ENCODE assay signal across 8 cellular contexts in the genomic region with DNA sequence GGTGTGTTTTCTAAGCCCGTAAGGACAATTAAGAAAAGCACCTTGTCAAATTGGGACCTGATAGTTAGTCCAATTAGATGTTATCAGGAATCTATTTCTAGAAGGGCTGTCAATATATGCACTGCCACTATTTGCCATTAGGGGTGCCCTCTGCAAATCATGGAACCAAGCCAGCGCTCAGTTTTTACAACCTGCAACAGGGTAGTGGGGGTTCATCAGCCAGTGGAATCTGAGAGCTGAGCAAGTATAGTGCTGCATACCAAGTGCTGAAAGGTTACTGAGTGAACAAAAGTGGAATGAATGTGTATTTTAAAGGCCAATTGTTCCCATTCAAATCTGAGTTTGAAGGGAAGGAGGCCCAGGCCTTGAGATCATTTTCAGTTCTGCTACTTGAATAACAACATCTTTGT. TPM values are rescaled to one million over a fixed set of nuclear protein-coding genes. Genes with fewer than 3 reads are reported as not detected.
DNase-seq lines count a peak whose midpoint lies in the region; ATAC-seq, FAIRE-seq and TF ChIP-seq lines count a peak whose summit lies in the region.

No MANE protein-coding gene starts in this region.

- H3K4me3 ChIP-seq in SK-N-SH (ENCODE audit: low read depth in 2 of 2, low read length in 1 of 2) (no peak overlapping the region), GM12878 (no peak overlapping the region), keratinocyte (ENCODE audit: control insufficient read depth in 2 of 3, extremely low read depth in 1 of 3, insufficient read depth in 2 of 3, low read depth in 1 of 3, low read length in 3 of 3) (peak overlapping the region in 1 of 3 experiments; percentile 33)

- FAIRE-seq in HTR-8/SVneo (lab: Jason Lieb, UNC): peak; percentile 80
- peak; percentile 83 for FAIRE-seq in GM12878 (lab: Jason Lieb, UNC)
- FAIRE-seq in keratinocyte (lab: Jason Lieb, UNC): no peak

- TF ChIP-seq RAD21 in SK-N-SH (IDR thresholded peaks at IDR 0.05; ENCODE audit: low read length): peak; percentile 60
- peak; percentile 45 for TF ChIP-seq RAD21 in GM12878 (IDR thresholded peaks at IDR 0.05; ENCODE audit: insufficient read depth, low read depth, low read length)

- in situ Hi-C loops in GM12878 (cut with MboI): no loop called here

- TF ChIP-seq CTCF in SK-N-SH (IDR thresholded peaks at IDR 0.05) (peak; percentile 84), GM12878 (IDR thresholded peaks at IDR 0.05 in 2 of 3, conservative IDR thresholded peaks at IDR 0.05 in 1 of 3; ENCODE audit: control insufficient read depth in 2 of 3, extremely low read depth in 1 of 3, insufficient read depth in 1 of 3, low read depth in 3 of 3, low read length in 3 of 3) (peak; percentile 63 to 80 (median 72)), keratinocyte (optimal IDR thresholded peaks at IDR 0.05 in 1 of 3, IDR thresholded peaks at IDR 0.05 in 1 of 3, conservative IDR thresholded peaks at IDR 0.05 in 1 of 3; ENCODE audit: extremely low read depth in 1 of 3, insufficient read depth in 2 of 3, low read length in 3 of 3) (peak; percentile 62 to 93 (median 67))

- peaks cover 0 to 10% of the 10 kb centered on the region in 2 experiments; a peak in 2 of 4 replicates for H3K4me1 ChIP-seq in SK-N-SH (ENCODE audit: control insufficient read depth in 1 of 2, insufficient read depth in 2 of 2, low read depth in 1 of 2, low read length in 1 of 2)
- peaks cover 5% of the 10 kb centered on the region for H3K4me1 ChIP-seq in GM12878 (ENCODE audit: control insufficient read depth, insufficient read depth, low read length)
- peaks cover 17% of the 10 kb centered on the region for H3K4me1 ChIP-seq in keratinocyte (ENCODE audit: control insufficient read depth, extremely low read depth, insufficient read depth, low read length)

- peak; percentile 97 for ATAC-seq in GM12878
- no peak for ATAC-seq in GM21786 (IDR thresholded peaks at IDR 0.05; ENCODE audit: unreplicated experiment)

- 81% methylated on average over 2 of the region's 2 CpGs for WGBS in SK-N-SH (ENCODE audit: low lambda C conversion rate)
- WGBS in GM12878 (ENCODE audit: insufficient coverage, insufficient replicate concordance, low lambda C conversion rate, missing lambda C conversion rate): 19% methylated on average over 2 of the region's 2 CpGs

- RAD21 ChIA-PET in GM12878 (lab: Charles Lee; ENCODE audit: unreplicated experiment): interaction anchor here (0.9 to 2.2 kb wide), 3 partner anchors 11 to 464 kb away, joined by 3 to 4 read pairs (median 4); partner anchors contain the start of genes PRR11 and SKA2

- H3K79me2 ChIP-seq in SK-N-SH (ENCODE audit: insufficient read depth): peaks cover 94% of the 10 kb centered on the region
- H3K79me2 ChIP-seq in GM12878 (ENCODE audit: control insufficient read depth, insufficient read depth, low read length): peaks cover 55% of the 10 kb centered on the region
- peaks cover 72% of the 10 kb centered on the region for H3K79me2 ChIP-seq in keratinocyte (ENCODE audit: control insufficient read depth, insufficient read depth, low read length)

- peak overlapping the region; percentile 21; the same call in 1 of the 2 replicates for H3K4me2 ChIP-seq in SK-N-SH
- peak overlapping the region; percentile 36 for H3K4me2 ChIP-seq in GM12878 (ENCODE audit: control insufficient read depth, insufficient read depth)
- H3K4me2 ChIP-seq in keratinocyte (ENCODE audit: control insufficient read depth, extremely low read depth, insufficient read depth, low read depth, low read length): peak overlapping the region; percentile 61

- BruUV-seq in GM12878 (replicated peaks; lab: Mats Ljungman, UMichigan): no TSS peak

- H3K9ac ChIP-seq in SK-N-SH (no peak overlapping the region), GM12878 (ENCODE audit: control insufficient read depth, insufficient read depth, low read length) (no peak overlapping the region), keratinocyte (ENCODE audit: control insufficient read depth, extremely low read depth, insufficient read depth, low read length) (no peak overlapping the region)

- intact Hi-C loops in GM12878 (cut with micrococcal nuclease; ENCODE audit: unreplicated experiment): no loop called here

- CTCF ChIA-PET in SK-N-SH (lab: Yijun Ruan, JAX): interaction anchor here (0.6 to 2.9 kb wide), 11 partner anchors 8 to 79 kb away, joined by 3 to 10 read pairs (median 4); partner anchors contain the start of genes GDPD1, PRR11, SKA2 and SMG8
- CTCF ChIA-PET in GM12878 (lab: Yijun Ruan, JAX): interaction anchor here (0.7 to 3.6 kb wide), 6 partner anchors 8 to 778 kb away, joined by 3 to 15 read pairs (median 4); no protein-coding TSS in a partner anchor

- H2AFZ ChIP-seq in SK-N-SH (ENCODE audit: low read depth) (peak overlapping the region; percentile 24; the same call in 1 of the 2 replicates), GM12878 (ENCODE audit: control insufficient read depth, low read depth, low read length) (peak overlapping the region; percentile 86), keratinocyte (ENCODE audit: control insufficient read depth, low read length) (peak overlapping the region; percentile 64)

- H3K9me2 ChIP-seq in SK-N-SH: no peaks in the 10 kb centered on the region

- H3K27ac ChIP-seq in SK-N-SH (ENCODE audit: low read depth in 2 of 2, low read length in 1 of 2) (peak overlapping the region; percentile 14 to 34; a peak in 3 of 4 replicates), GM12878 (ENCODE audit: control insufficient read depth, insufficient read depth) (peak overlapping the region; percentile 51), keratinocyte (ENCODE audit: control insufficient read depth, insufficient read depth, low read length) (no peak overlapping the region)

- no peaks in the 10 kb centered on the region for H3K9me3 ChIP-seq in SK-N-SH
- H3K9me3 ChIP-seq in GM12878 (replicated peaks; ENCODE audit: control insufficient read depth, insufficient read depth, low read length): no peaks in the 10 kb centered on the region
- no peaks in the 10 kb centered on the region for H3K9me3 ChIP-seq in keratinocyte (ENCODE audit: control insufficient read depth, low read depth, low read length)

- H3K36me3 ChIP-seq in SK-N-SH (replicated peaks in 1 of 2; ENCODE audit: control insufficient read depth in 1 of 2, insufficient read depth in 2 of 2, low read length in 1 of 2) (peaks cover 0 to 13% of the 10 kb centered on the region in 2 experiments), GM12878 (ENCODE audit: control insufficient read depth in 2 of 2, insufficient read depth in 2 of 2, low read length in 1 of 2) (peaks cover 1 to 7% of the 10 kb centered on the region in 2 experiments; a peak in 1 of 4 replicates), keratinocyte (ENCODE audit: control insufficient read depth in 2 of 2, extremely low read depth in 1 of 2, insufficient read depth in 2 of 2, low read length in 2 of 2) (no peaks in the 10 kb centered on the region)

- DNase-seq in SKM-1 treated with dmso at 0.1 percent for 144 hours (lab: John Stamatoyannopoulos, UW; ENCODE audit: unreplicated experiment) (peak; percentile 2), SKM-1 (lab: John Stamatoyannopoulos, UW; ENCODE audit: unreplicated experiment) (no peak), HTR-8/SVneo (ENCODE audit: insufficient read length, low spot score) (peak; percentile 76), SK-N-SH (peak; percentile 76), GM12878 (ENCODE audit: low read depth, low spot score) (peak; percentile 57), keratinocyte (ENCODE audit: low read depth, low spot score) (no peak)
- peak; percentile 23 for DNase-seq in stimulated activated naive CD4-positive, alpha-beta T cell treated with Interleukin-2 at 50 U/mL for 16 hours (lab: John Stamatoyannopoulos, UW)

- peaks cover 5% of the 10 kb centered on the region; the same call in 1 of the 2 replicates for H4K20me1 ChIP-seq in SK-N-SH (ENCODE audit: insufficient read depth)
- no peaks in the 10 kb centered on the region for H4K20me1 ChIP-seq in GM12878 (ENCODE audit: control insufficient read depth, insufficient read depth)
- H4K20me1 ChIP-seq in keratinocyte (ENCODE audit: control insufficient read depth, extremely low read depth, insufficient read depth, low read length): no peaks in the 10 kb centered on the region

- POLR2A ChIA-PET in SK-N-SH (lab: Yijun Ruan, JAX): no interaction called here
- POLR2A ChIA-PET in GM12878 (lab: Charles Lee): interaction anchor here (1.0 to 1.3 kb wide), 2 partner anchors 11 to 16 kb away, joined by 3 to 6 read pairs; partner anchors contain the start of genes PRR11 and SKA2

- SMC1A ChIA-PET in GM12878 (lab: Charles Lee; ENCODE audit: uncharacterized antibody, unreplicated experiment): interaction anchor here (0.8 to 1.6 kb wide), 8 partner anchors 9 to 145 kb away, joined by 3 to 7 read pairs (median 4); partner anchors contain the start of gene SKA2

- H3K27me3 ChIP-seq in SK-N-SH (ENCODE audit: insufficient read depth) (no peaks in the 10 kb centered on the region), GM12878 (replicated peaks in 1 of 2; ENCODE audit: control insufficient read depth in 2 of 2, insufficient read depth in 2 of 2, low read length in 1 of 2) (no peaks in the 10 kb centered on the region), keratinocyte (ENCODE audit: control insufficient read depth, extremely low read depth, insufficient read depth, low read length) (no peaks in the 10 kb centered on the region)

- no peaks in the 10 kb centered on the region for H3K9me1 ChIP-seq in keratinocyte (ENCODE audit: control insufficient read depth, extremely low read depth, insufficient read depth, low read length)

- no peak for TF ChIP-seq POLR2A in GM12878 (IDR thresholded peaks at IDR 0.05; ENCODE audit: low read depth, low read length)

- dilution Hi-C loops in keratinocyte (cut with MboI; ENCODE audit: extremely low pct_ligation_motif_present, low sequenced_read_pairs): no loop called here

- TF ChIP-seq EP300 in SK-N-SH (IDR thresholded peaks at IDR 0.05; ENCODE audit: borderline replicate concordance in 1 of 2, low read depth in 1 of 2, low read length in 1 of 2): no peak
- TF ChIP-seq EP300 in GM12878 (IDR thresholded peaks at IDR 0.05; ENCODE audit: borderline replicate concordance in 1 of 2, control insufficient read depth in 1 of 2, low read depth in 2 of 2, low read length in 2 of 2): no peak

- peaks cover 10% of the 10 kb centered on the region for H3F3A ChIP-seq in SK-N-SH (replicated peaks; ENCODE audit: insufficient read depth)

RNA-seq across cellular contexts. Expression of gene PRR11, which starts 10.4 kb away (rescaled TPM):
- polyA plus RNA-seq in SK-N-SH (2012; rRNA removed) (25.8 and 28.4 TPM in 2 replicates), GM12878 (2011; rRNA removed) (78.3 and 95.1 TPM in 2 replicates), GM12878 (2014; fragmentation: Illumina TruSeq; extraction: Trizol) (97.0 and 99.8 TPM in 2 replicates), GM12878 (2014; fragmentation: Nextera tagmentation; extraction: Ambion mirVana) (10 to 100 TPM; 32.6 to 49.8 TPM), GM12878 (2014; rRNA removed) (46.8 and 49.7 TPM in 2 replicates), GM12878 (2016; fragmentation: Nextera tagmentation; extraction: Ambion mirVana) (10 to 100 TPM; 39.8 to 46.2 TPM), keratinocyte (15.2 to 48.6 TPM (median 40.1 TPM) in 3 replicates)
- polyA plus RNA-seq in SK-N-SH (2012; cell fraction: cytosol; rRNA removed): 27.2 and 29.5 TPM in 2 replicates
- polyA plus RNA-seq in SK-N-SH (2012; cell fraction: nucleus; rRNA removed): 4.8 and 6.3 TPM in 2 replicates
- 9.7 and 11.0 TPM in 2 replicates for total RNA-seq in GM12878 (2013; cell fraction: nucleolus; rRNA removed)
- total RNA-seq in GM12878 (2014; rRNA removed) (20.8 and 21.2 TPM in 2 replicates), GM12878 (2014; rRNA removed; fragmentation: Illumina TruSeq; extraction: Trizol) (73.9 and 74.4 TPM in 2 replicates), GM12878 (2021) (51.3 and 54.0 TPM in 2 replicates)
- 18.2 TPM for polyA plus RNA-seq in GM12878 (2011; ENCODE audit: low read depth)
- 60.4 and 69.0 TPM in 2 replicates for polyA plus RNA-seq in GM12878 (2011; cell fraction: cytosol; rRNA removed)
- 7.3 and 15.0 TPM in 2 replicates for polyA plus RNA-seq in GM12878 (2011; cell fraction: nucleus; rRNA removed)
- polyA plus RNA-seq in GM12878 (2012): 35.8 and 40.1 TPM in 2 replicates
- 95.1 and 98.6 TPM in 2 replicates for polyA minus RNA-seq in GM12878 (2011; rRNA and poly(A)+ RNA removed)
- 39.4 and 48.4 TPM in 2 replicates for polyA minus RNA-seq in GM12878 (2011; cell fraction: cytosol; rRNA and poly(A)+ RNA removed)
- polyA minus RNA-seq in GM12878 (2011; cell fraction: nucleus; rRNA and poly(A)+ RNA removed): 5.8 and 8.9 TPM in 2 replicates
- 1.7 TPM for polyA plus RNA-seq in keratinocyte (2011; ENCODE audit: low read depth)
- 17.3 and 22.3 TPM in 2 replicates for polyA plus RNA-seq in keratinocyte (2011; cell fraction: cytosol; rRNA removed)
- polyA plus RNA-seq in keratinocyte (2011; cell fraction: nucleus; rRNA removed): 8.6 and 10.0 TPM in 2 replicates
- 0.63 and 44.4 TPM in 2 replicates for polyA plus RNA-seq in keratinocyte (2012; ENCODE audit: low replicate concordance)
- polyA minus RNA-seq in keratinocyte: 17.8 to 38.3 TPM (median 26.6 TPM) in 3 replicates
- polyA minus RNA-seq in keratinocyte (2011; cell fraction: cytosol; rRNA and poly(A)+ RNA removed): 11.5 TPM
- polyA minus RNA-seq in keratinocyte (2011; cell fraction: nucleus; rRNA and poly(A)+ RNA removed): 5.2 and 6.7 TPM in 2 replicates

RNA-seq across cellular contexts. Expression of gene SKA2, which starts 11.0 kb away (rescaled TPM):
- polyA plus RNA-seq in SK-N-SH (2012; rRNA removed): 12.8 and 14.4 TPM in 2 replicates
- 22.5 and 31.0 TPM in 2 replicates for polyA plus RNA-seq in SK-N-SH (2012; cell fraction: cytosol; rRNA removed)
- polyA plus RNA-seq in SK-N-SH (2012; cell fraction: nucleus; rRNA removed): 1.7 and 2.4 TPM in 2 replicates
- 9.8 and 11.1 TPM in 2 replicates for total RNA-seq in GM12878 (2013; cell fraction: nucleolus; rRNA removed)
- 57.8 and 59.5 TPM in 2 replicates for total RNA-seq in GM12878 (2014; rRNA removed)
- total RNA-seq in GM12878 (2014; rRNA removed; fragmentation: Illumina TruSeq; extraction: Trizol): 123 and 131 TPM in 2 replicates
- total RNA-seq in GM12878 (2021): 65.9 and 66.8 TPM in 2 replicates
- polyA plus RNA-seq in GM12878 (2011; ENCODE audit: low read depth): 63.5 TPM
- 40.3 and 72.1 TPM in 2 replicates for polyA plus RNA-seq in GM12878 (2011; rRNA removed)
- polyA plus RNA-seq in GM12878 (2011; cell fraction: cytosol; rRNA removed): 14.0 and 17.8 TPM in 2 replicates
- 8.0 and 8.6 TPM in 2 replicates for polyA plus RNA-seq in GM12878 (2011; cell fraction: nucleus; rRNA removed)
- polyA plus RNA-seq in GM12878 (2012): 56.2 and 87.0 TPM in 2 replicates
- 137 and 168 TPM in 2 replicates for polyA plus RNA-seq in GM12878 (2014; fragmentation: Illumina TruSeq; extraction: Trizol)
- 100 to 1,000 TPM; 110 to 114 TPM for polyA plus RNA-seq in GM12878 (2014; fragmentation: Nextera tagmentation; extraction: Ambion mirVana)
- polyA plus RNA-seq in GM12878 (2014; rRNA removed): 71.4 and 82.5 TPM in 2 replicates
- 100 to 1,000 TPM; 124 to 133 TPM for polyA plus RNA-seq in GM12878 (2016; fragmentation: Nextera tagmentation; extraction: Ambion mirVana)
- 14.1 and 15.5 TPM in 2 replicates for polyA minus RNA-seq in GM12878 (2011; rRNA and poly(A)+ RNA removed)
- polyA minus RNA-seq in GM12878 (2011; cell fraction: cytosol; rRNA and poly(A)+ RNA removed): 9.5 and 12.6 TPM in 2 replicates
- polyA minus RNA-seq in GM12878 (2011; cell fraction: nucleus; rRNA and poly(A)+ RNA removed): 6.2 and 18.9 TPM in 2 replicates
- 18.4 to 52.8 TPM (median 37.1 TPM) in 3 replicates for polyA plus RNA-seq in keratinocyte
- 33.5 TPM for polyA plus RNA-seq in keratinocyte (2011; ENCODE audit: low read depth)
- polyA plus RNA-seq in keratinocyte (2011; cell fraction: cytosol; rRNA removed): 28.7 and 39.2 TPM in 2 replicates
- 7.6 and 10.1 TPM in 2 replicates for polyA plus RNA-seq in keratinocyte (2011; cell fraction: nucleus; rRNA removed)
- polyA plus RNA-seq in keratinocyte (2012; ENCODE audit: low replicate concordance): 21.1 and 87.4 TPM in 2 replicates
- 7.3 to 23.7 TPM (median 7.8 TPM) in 3 replicates for polyA minus RNA-seq in keratinocyte
- 8.4 TPM for polyA minus RNA-seq in keratinocyte (2011; cell fraction: cytosol; rRNA and poly(A)+ RNA removed)
- polyA minus RNA-seq in keratinocyte (2011; cell fraction: nucleus; rRNA and poly(A)+ RNA removed): 2.1 and 7.4 TPM in 2 replicates

RNA-seq across cellular contexts. Expression of gene SMG8, which starts 43.9 kb away (rescaled TPM):
- polyA plus RNA-seq in SK-N-SH (2012; rRNA removed) (11.2 and 15.8 TPM in 2 replicates), GM12878 (2011; rRNA removed) (15.6 and 16.9 TPM in 2 replicates), GM12878 (2014; fragmentation: Illumina TruSeq; extraction: Trizol) (15.6 and 18.9 TPM in 2 replicates), GM12878 (2014; fragmentation: Nextera tagmentation; extraction: Ambion mirVana) (1 to 10 TPM; 2.8 to 3.8 TPM), GM12878 (2014; rRNA removed) (10.3 and 11.1 TPM in 2 replicates), GM12878 (2016; fragmentation: Nextera tagmentation; extraction: Ambion mirVana) (10 to 100 TPM; 15.8 to 16.8 TPM), keratinocyte (15.9 to 20.5 TPM (median 18.1 TPM) in 3 replicates)
- 10.5 and 14.4 TPM in 2 replicates for polyA plus RNA-seq in SK-N-SH (2012; cell fraction: cytosol; rRNA removed)
- 5.9 and 10.6 TPM in 2 replicates for polyA plus RNA-seq in SK-N-SH (2012; cell fraction: nucleus; rRNA removed)
- 26.1 and 28.2 TPM in 2 replicates for total RNA-seq in GM12878 (2013; cell fraction: nucleolus; rRNA removed)
- total RNA-seq in GM12878 (2014; rRNA removed) (17.5 and 20.0 TPM in 2 replicates), GM12878 (2014; rRNA removed; fragmentation: Illumina TruSeq; extraction: Trizol) (17.3 and 17.7 TPM in 2 replicates), GM12878 (2021) (13.6 and 14.6 TPM in 2 replicates)
- polyA plus RNA-seq in GM12878 (2011; ENCODE audit: low read depth): 7.7 TPM
- polyA plus RNA-seq in GM12878 (2011; cell fraction: cytosol; rRNA removed): 12.3 and 12.9 TPM in 2 replicates
- polyA plus RNA-seq in GM12878 (2011; cell fraction: nucleus; rRNA removed): 10.8 and 11.1 TPM in 2 replicates
- 8.3 and 10.5 TPM in 2 replicates for polyA plus RNA-seq in GM12878 (2012)
- 18.4 and 24.5 TPM in 2 replicates for polyA minus RNA-seq in GM12878 (2011; rRNA and poly(A)+ RNA removed)
- 5.6 and 6.1 TPM in 2 replicates for polyA minus RNA-seq in GM12878 (2011; cell fraction: cytosol; rRNA and poly(A)+ RNA removed)
- 17.4 and 19.6 TPM in 2 replicates for polyA minus RNA-seq in GM12878 (2011; cell fraction: nucleus; rRNA and poly(A)+ RNA removed)
- 15.0 TPM for polyA plus RNA-seq in keratinocyte (2011; ENCODE audit: low read depth)
- polyA plus RNA-seq in keratinocyte (2011; cell fraction: cytosol; rRNA removed): 5.6 and 10.4 TPM in 2 replicates
- 26.5 and 29.8 TPM in 2 replicates for polyA plus RNA-seq in keratinocyte (2011; cell fraction: nucleus; rRNA removed)
- polyA plus RNA-seq in keratinocyte (2012; ENCODE audit: low replicate concordance): 12.4 and 13.9 TPM in 2 replicates
- polyA minus RNA-seq in keratinocyte: 13.7 to 24.9 TPM (median 19.9 TPM) in 3 replicates
- polyA minus RNA-seq in keratinocyte (2011; cell fraction: cytosol; rRNA and poly(A)+ RNA removed): 8.2 TPM
- 24.4 and 33.7 TPM in 2 replicates for polyA minus RNA-seq in keratinocyte (2011; cell fraction: nucleus; rRNA and poly(A)+ RNA removed)

RNA-seq across cellular contexts. Expression of gene GDPD1, which starts 54.4 kb away (rescaled TPM):
- polyA plus RNA-seq in SK-N-SH (2012; rRNA removed): 1.5 and 2.1 TPM in 2 replicates
- polyA plus RNA-seq in SK-N-SH (2012; cell fraction: cytosol; rRNA removed): 1.9 and 2.3 TPM in 2 replicates
- 1.2 and 3.3 TPM in 2 replicates for polyA plus RNA-seq in SK-N-SH (2012; cell fraction: nucleus; rRNA removed)
- total RNA-seq in GM12878 (2013; cell fraction: nucleolus; rRNA removed): 9.9 and 11.4 TPM in 2 replicates
- 0.56 and 0.65 TPM in 2 replicates for total RNA-seq in GM12878 (2014; rRNA removed)
- 0.81 and 1.3 TPM in 2 replicates for total RNA-seq in GM12878 (2014; rRNA removed; fragmentation: Illumina TruSeq; extraction: Trizol)
- total RNA-seq in GM12878 (2021): 0.64 and 0.74 TPM in 2 replicates
- polyA plus RNA-seq in GM12878 (2011; ENCODE audit: low read depth): 0.42 TPM
- polyA plus RNA-seq in GM12878 (2011; rRNA removed): 1.6 and 3.3 TPM in 2 replicates
- 0.43 and 0.63 TPM in 2 replicates for polyA plus RNA-seq in GM12878 (2011; cell fraction: cytosol; rRNA removed)
- polyA plus RNA-seq in GM12878 (2011; cell fraction: nucleus; rRNA removed): 0.94 and 0.97 TPM in 2 replicates
- polyA plus RNA-seq in GM12878 (2012): 0.58 TPM in 2 replicates
- polyA plus RNA-seq in GM12878 (2014; fragmentation: Illumina TruSeq; extraction: Trizol): 0.88 and 1.6 TPM in 2 replicates
- under 1 TPM; 0.18 to 0.40 TPM for polyA plus RNA-seq in GM12878 (2014; fragmentation: Nextera tagmentation; extraction: Ambion mirVana)
- polyA plus RNA-seq in GM12878 (2014; rRNA removed): 0.34 and 0.79 TPM in 2 replicates
- polyA plus RNA-seq in GM12878 (2016; fragmentation: Nextera tagmentation; extraction: Ambion mirVana): under 1 TPM; 0.54 to 0.64 TPM
- 1.0 and 1.8 TPM in 2 replicates for polyA minus RNA-seq in GM12878 (2011; rRNA and poly(A)+ RNA removed)
- 1.0 TPM in 1 of 2 replicates, not detected in the other for polyA minus RNA-seq in GM12878 (2011; cell fraction: cytosol; rRNA and poly(A)+ RNA removed)
- 0.97 and 2.7 TPM in 2 replicates for polyA minus RNA-seq in GM12878 (2011; cell fraction: nucleus; rRNA and poly(A)+ RNA removed)
- polyA plus RNA-seq in keratinocyte: 1.4 to 3.3 TPM (median 2.8 TPM) in 3 replicates
- polyA plus RNA-seq in keratinocyte (2011; ENCODE audit: low read depth): 0.91 TPM
- 0.82 and 2.3 TPM in 2 replicates for polyA plus RNA-seq in keratinocyte (2011; cell fraction: cytosol; rRNA removed)
- 4.2 and 4.8 TPM in 2 replicates for polyA plus RNA-seq in keratinocyte (2011; cell fraction: nucleus; rRNA removed)
- 1.5 and 3.6 TPM in 2 replicates for polyA plus RNA-seq in keratinocyte (2012; ENCODE audit: low replicate concordance)
- 1.3 to 3.3 TPM (median 1.3 TPM) in 3 replicates for polyA minus RNA-seq in keratinocyte
- not detected for polyA minus RNA-seq in keratinocyte (2011; cell fraction: cytosol; rRNA and poly(A)+ RNA removed)
- polyA minus RNA-seq in keratinocyte (2011; cell fraction: nucleus; rRNA and poly(A)+ RNA removed): 5.7 TPM in 2 replicates

RNA-seq across cellular contexts. Expression of gene TRIM37, which starts 59.3 kb away (rescaled TPM):
- polyA plus RNA-seq in SK-N-SH (2012; rRNA removed) (20.5 and 28.5 TPM in 2 replicates), GM12878 (2011; rRNA removed) (18.6 and 24.4 TPM in 2 replicates), GM12878 (2014; fragmentation: Illumina TruSeq; extraction: Trizol) (16.4 and 21.2 TPM in 2 replicates), GM12878 (2014; fragmentation: Nextera tagmentation; extraction: Ambion mirVana) (1 to 10 TPM; 4.8 to 6.7 TPM), GM12878 (2014; rRNA removed) (11.7 and 13.3 TPM in 2 replicates), GM12878 (2016; fragmentation: Nextera tagmentation; extraction: Ambion mirVana) (10 to 100 TPM; 18.6 to 19.6 TPM), keratinocyte (17.3 to 26.4 TPM (median 24.4 TPM) in 3 replicates)
- polyA plus RNA-seq in SK-N-SH (2012; cell fraction: cytosol; rRNA removed): 29.0 and 32.8 TPM in 2 replicates
- polyA plus RNA-seq in SK-N-SH (2012; cell fraction: nucleus; rRNA removed): 18.1 and 34.0 TPM in 2 replicates
- total RNA-seq in GM12878 (2013; cell fraction: nucleolus; rRNA removed): 38.9 and 39.3 TPM in 2 replicates
- total RNA-seq in GM12878 (2014; rRNA removed) (17.7 and 19.7 TPM in 2 replicates), GM12878 (2014; rRNA removed; fragmentation: Illumina TruSeq; extraction: Trizol) (19.4 and 19.7 TPM in 2 replicates), GM12878 (2021) (17.9 and 20.6 TPM in 2 replicates)
- 8.1 TPM for polyA plus RNA-seq in GM12878 (2011; ENCODE audit: low read depth)
- polyA plus RNA-seq in GM12878 (2011; cell fraction: cytosol; rRNA removed): 8.0 and 8.8 TPM in 2 replicates
- polyA plus RNA-seq in GM12878 (2011; cell fraction: nucleus; rRNA removed): 15.6 and 48.8 TPM in 2 replicates
- 6.8 and 7.0 TPM in 2 replicates for polyA plus RNA-seq in GM12878 (2012)
- polyA minus RNA-seq in GM12878 (2011; rRNA and poly(A)+ RNA removed): 23.4 and 46.4 TPM in 2 replicates
- 6.5 and 14.7 TPM in 2 replicates for polyA minus RNA-seq in GM12878 (2011; cell fraction: cytosol; rRNA and poly(A)+ RNA removed)
- polyA minus RNA-seq in GM12878 (2011; cell fraction: nucleus; rRNA and poly(A)+ RNA removed): 33.1 and 38.7 TPM in 2 replicates
- polyA plus RNA-seq in keratinocyte (2011; ENCODE audit: low read depth): 40.0 TPM
- polyA plus RNA-seq in keratinocyte (2011; cell fraction: cytosol; rRNA removed): 17.3 and 28.3 TPM in 2 replicates
- polyA plus RNA-seq in keratinocyte (2011; cell fraction: nucleus; rRNA removed): 24.9 and 31.5 TPM in 2 replicates
- 12.8 and 18.3 TPM in 2 replicates for polyA plus RNA-seq in keratinocyte (2012; ENCODE audit: low replicate concordance)
- 24.6 to 94.5 TPM (median 60.1 TPM) in 3 replicates for polyA minus RNA-seq in keratinocyte
- 22.1 TPM for polyA minus RNA-seq in keratinocyte (2011; cell fraction: cytosol; rRNA and poly(A)+ RNA removed)
- polyA minus RNA-seq in keratinocyte (2011; cell fraction: nucleus; rRNA and poly(A)+ RNA removed): 27.5 and 34.1 TPM in 2 replicates

Comparison
In these comparisons a context has a peak if more than half of its experiments do, and no peak if none do; other contexts are left out.
1. DNase-seq: peak in SKM-1 treated with dmso at 0.1 percent for 144 hours (single experiment), HTR-8/SVneo (single experiment), SK-N-SH (single experiment), GM12878 (single experiment) and stimulated activated naive CD4-positive, alpha-beta T cell treated with Interleukin-2 at 50 U/mL for 16 hours (single experiment); none in SKM-1 (single experiment) and keratinocyte (single experiment).
2. H2AFZ ChIP-seq: peak in every context shown above with its lines; median percentile 86 in GM12878; 64 in keratinocyte; 24 in SK-N-SH.
3. Peak in every context shown above with its lines, with median percentiles within 50 percentile points of each other: H3K4me2 ChIP-seq and CTCF ChIP-seq.